21 cellular contexts compared by ENCODE assay signal in the genomic region with DNA sequence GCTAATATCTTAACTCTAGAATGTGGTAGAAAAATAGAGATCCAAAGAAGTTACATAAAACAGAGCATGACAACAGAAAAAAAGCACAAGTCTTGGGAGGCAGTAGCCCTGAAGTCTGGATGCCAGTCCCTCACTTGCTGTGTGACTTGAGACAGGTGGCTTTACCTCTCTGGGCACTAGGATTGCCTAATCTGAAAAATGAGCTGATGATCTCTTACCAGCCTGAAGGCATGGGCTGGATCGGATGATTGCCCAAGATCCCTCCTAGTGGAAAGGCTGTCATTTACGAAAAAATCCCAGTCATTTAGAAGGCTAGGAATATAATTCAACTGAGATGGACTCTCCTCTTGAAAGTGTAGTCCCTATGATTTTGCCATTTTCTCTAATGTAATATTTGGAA. TPM values are rescaled to one million over a fixed set of nuclear protein-coding genes. Genes with fewer than 3 reads are reported as not detected.
DNase-seq lines count a peak whose midpoint lies in the region; ATAC-seq and TF ChIP-seq lines count a peak whose summit lies in the region.
"Had no signal": no experiment of that assay in that cellular context is flagged by ENCODE, and none has a peak within 500 bp of the region (broad histone marks: within the 10 kb centered on the region; RNA-seq: fewer than 3 reads in every experiment).

No MANE protein-coding gene starts in this region.

- no peak for TF ChIP-seq EP300 in gastroesophageal sphincter (IDR thresholded peaks at IDR 0.05)

- H3K27me3 ChIP-seq in endodermal cell (ENCODE audit: control insufficient read depth, insufficient read depth, low read length, poor library complexity, severe bottlenecking) (no peaks in the 10 kb centered on the region), gastroesophageal sphincter (no peaks in the 10 kb centered on the region)
- H3K27me3 ChIP-seq: ovary had no signal

- H3K27ac Mint-ChIP-seq in endodermal cell: no peak overlapping the region
- H3K27ac Mint-ChIP-seq in type B pancreatic cell: no peak overlapping the region
- H3K27ac Mint-ChIP-seq: activated naive CD8-positive, alpha-beta T cell treated with anti-CD3 and anti-CD28 coated beads, Interleukin-2, amount 10 ng/mL, durations not matched to agents 7 days and 5 days; activated T-cell treated with anti-CD3 and anti-CD28 coated beads, Interleukin-2, amount 50 U/mL, for 24 hours; B cell had no signal

- 81 to 86% methylated on average over 2 of the region's 2 CpGs for WGBS in endodermal cell (ENCODE audit: insufficient coverage in 1 of 2, insufficient read length in 1 of 2), 2 experiments
- 58 to 70% methylated on average over 2 of the region's 2 CpGs for WGBS in gastroesophageal sphincter (ENCODE audit: low coverage in 1 of 2), 2 donors

- H3K27ac ChIP-seq in endodermal cell (ENCODE audit: low read depth, low read length) (no peak overlapping the region), gastroesophageal sphincter (no peak overlapping the region)
- H3K27ac ChIP-seq: left ventricle myocardium inferior, ovary, SK-N-MC, skin epidermis had no signal

- no peaks in the 10 kb centered on the region for H3K9me3 Mint-ChIP-seq in endodermal cell
- peaks cover 5% of the 10 kb centered on the region for H3K9me3 Mint-ChIP-seq in type B pancreatic cell
- H3K9me3 Mint-ChIP-seq: activated naive CD8-positive, alpha-beta T cell treated with anti-CD3 and anti-CD28 coated beads, Interleukin-2, amount 10 ng/mL, durations not matched to agents 7 days and 5 days; activated T-cell treated with anti-CD3 and anti-CD28 coated beads, Interleukin-2, amount 50 U/mL, for 24 hours had no signal

- no peak for TF ChIP-seq POLR2A in gastroesophageal sphincter (IDR thresholded peaks at IDR 0.05)

- H3K4me3 ChIP-seq in endodermal cell (ENCODE audit: low read length) (no peak overlapping the region), gastroesophageal sphincter (no peak overlapping the region)
- H3K4me3 ChIP-seq: left ventricle myocardium inferior, ovary, SK-N-MC, skin epidermis had no signal

- H3K9ac ChIP-seq in endodermal cell (ENCODE audit: extremely low read depth, low read length, poor library complexity, severe bottlenecking): no peak overlapping the region

- ATAC-seq in gastroesophageal sphincter: no peak

- H3K27me3 Mint-ChIP-seq in endodermal cell (ENCODE audit: insufficient read depth) (no peaks in the 10 kb centered on the region), type B pancreatic cell (no peaks in the 10 kb centered on the region)
- H3K27me3 Mint-ChIP-seq: activated T-cell treated with anti-CD3 and anti-CD28 coated beads, Interleukin-2, amount 50 U/mL, for 24 hours; B cell had no signal

- no peak overlapping the region for H3K4me3 Mint-ChIP-seq in endodermal cell
- H3K4me3 Mint-ChIP-seq in type B pancreatic cell: no peak overlapping the region
- H3K4me3 Mint-ChIP-seq: activated naive CD8-positive, alpha-beta T cell treated with anti-CD3 and anti-CD28 coated beads, Interleukin-2, amount 10 ng/mL, durations not matched to agents 7 days and 5 days; activated T-cell treated with anti-CD3 and anti-CD28 coated beads, Interleukin-2, amount 50 U/mL, for 24 hours; B cell had no signal

- H3K36me3 ChIP-seq in endodermal cell (ENCODE audit: control insufficient read depth, insufficient read depth, low read length) (no peaks in the 10 kb centered on the region), gastroesophageal sphincter (no peaks in the 10 kb centered on the region)
- H3K36me3 ChIP-seq: left ventricle myocardium inferior, ovary had no signal

- DNase-seq in A172 (ENCODE audit: low spot score) (peak; percentile 10), EL (peak; percentile 27), M059J (ENCODE audit: low read depth) (peak; percentile 32), endodermal cell (no peak), NCI-H1417 (lab: John Stamatoyannopoulos, UW) (no peak), type B pancreatic cell (ENCODE audit: extremely low spot score, unreplicated experiment) (no peak)
- DNase-seq in NK-92 treated with Interleukin-12 subunit alpha and Interleukin-12 subunit beta, amount 100 ng/mL, for 24 hours (lab: John Stamatoyannopoulos, UW): no peak
- DNase-seq: activated naive CD8-positive, alpha-beta T cell treated with anti-CD3 and anti-CD28 coated beads, Interleukin-2, amount 10 ng/mL, durations not matched to agents 7 days and 5 days; activated T-cell treated with anti-CD3 and anti-CD28 coated beads, Interleukin-2, amount 50 U/mL, for 24 hours; central memory CD4-positive, alpha-beta T cell; effector CD8-positive, alpha-beta T cell; left ventricle myocardium inferior; MM.1S; NCI-H2081 treated with DMSO at 0.1 percent for 48 hours; ovary; stimulated activated naive CD4-positive, alpha-beta T cell had no signal

- H3K36me3 Mint-ChIP-seq in endodermal cell (ENCODE audit: low read depth) (no peaks in the 10 kb centered on the region), type B pancreatic cell (no peaks in the 10 kb centered on the region)
- H3K36me3 Mint-ChIP-seq: activated naive CD8-positive, alpha-beta T cell treated with anti-CD3 and anti-CD28 coated beads, Interleukin-2, amount 10 ng/mL, durations not matched to agents 7 days and 5 days had no signal

- TF ChIP-seq CTCF in endodermal cell (conservative IDR thresholded peaks at IDR 0.05) (peak; percentile 31), type B pancreatic cell (conservative IDR thresholded peaks at IDR 0.05) (no peak), gastroesophageal sphincter (IDR thresholded peaks at IDR 0.05) (no peak)

- no peaks in the 10 kb centered on the region for H3K4me1 ChIP-seq in endodermal cell (ENCODE audit: control insufficient read depth, insufficient read depth, low read length)
- no peaks in the 10 kb centered on the region for H3K4me1 ChIP-seq in gastroesophageal sphincter
- H3K4me1 ChIP-seq: left ventricle myocardium inferior had no signal

- H3K4me1 Mint-ChIP-seq in endodermal cell (no peaks in the 10 kb centered on the region), type B pancreatic cell (ENCODE audit: unreplicated experiment) (no peaks in the 10 kb centered on the region)

- H3K9me3 ChIP-seq in endodermal cell (ENCODE audit: control insufficient read depth, low read length): peaks cover 5% of the 10 kb centered on the region
- no peaks in the 10 kb centered on the region for H3K9me3 ChIP-seq in gastroesophageal sphincter
- H3K9me3 ChIP-seq: ovary had no signal

RNA-seq across cellular contexts. Expression of gene GCM1, which starts 10.9 kb away (rescaled TPM):
- not detected in 2 replicates for total RNA-seq in A172 (2014; rRNA removed; shearing (Covaris generic))
- not detected in 2 replicates for total RNA-seq in M059J (2014; rRNA removed; shearing (Covaris generic))
- total RNA-seq in endodermal cell: not detected
- polyA plus RNA-seq in endodermal cell (2013, experiment 1 of 2): 0.07 TPM
- polyA plus RNA-seq in endodermal cell (2013, experiment 2 of 2): 0.08 TPM
- total RNA-seq in type B pancreatic cell (ENCODE audit: low replicate concordance): 0.17 TPM in 1 of 2 replicates, not detected in the other
- not detected for total RNA-seq in gastroesophageal sphincter
- total RNA-seq: left ventricle myocardium inferior, ovary, ureter had no signal
- polyA plus RNA-seq: ovary had no signal

Comparison
In these comparisons a context has a peak if more than half of its experiments do, and no peak if none do; other contexts are left out.
1. DNase-seq: peak in A172 (single experiment), EL (single experiment) and M059J (single experiment); none in endodermal cell (single experiment), NCI-H1417 (0 of 3), type B pancreatic cell (single experiment) and NK-92 treated with Interleukin-12 subunit alpha and Interleukin-12 subunit beta, amount 100 ng/mL, for 24 hours (single experiment).